11 cellular contexts compared by ENCODE assay signal in genomic region chr20:31700747-31701146, GRCh38. TPM values are rescaled to one million over a fixed set of nuclear protein-coding genes. Genes with fewer than 3 reads are reported as not detected.
A peak's percentile ranks its signal among the peaks of the same experiment; 100 is the strongest.
DNase-seq lines count a peak whose midpoint lies in the region; ATAC-seq, FAIRE-seq and TF ChIP-seq lines count a peak whose summit lies in the region.
"Had no signal": no experiment of that assay in that cellular context is flagged by ENCODE, and none has a peak within 500 bp of the region (broad histone marks: within the 10 kb centered on the region; RNA-seq: fewer than 3 reads in every experiment).

No MANE protein-coding gene starts in this region.

- peak overlapping the region; percentile 0; the same call in 1 of the 2 replicates for H3K9ac ChIP-seq in HepG2 (ENCODE audit: insufficient read depth, low read depth, low read length)
- H3K9ac ChIP-seq in neuronal stem cell (ENCODE audit: low read depth, low read length, poor library complexity), result no peak overlapping the region

- no peak overlapping the region for H3K4me3 ChIP-seq in HepG2 (replicated peaks in 1 of 3; ENCODE audit: insufficient read depth in 1 of 3, low read depth in 2 of 3, low read length in 3 of 3)
- H3K4me3 ChIP-seq in testis, result no peak overlapping the region
- no peak overlapping the region for H3K4me3 ChIP-seq in neuronal stem cell (ENCODE audit: low read length in 2 of 2)
- H3K4me3 ChIP-seq: colonic mucosa had no signal

- 95% methylated on average over 5 of the region's 5 CpGs for WGBS in HepG2 (ENCODE audit: low lambda C conversion rate)
- WGBS in testis, 2 donors, result 63 to 73% methylated on average over 5 of the region's 5 CpGs
- no CpG with 5 or more reads among the region's 5 CpGs for WGBS in neuronal stem cell (ENCODE audit: extremely low coverage in 2 of 2, insufficient read length in 2 of 2, insufficient replicate concordance in 1 of 2), 2 donors

- H3K4ac ChIP-seq in neuronal stem cell (ENCODE audit: low read length), result no peak overlapping the region

- peaks cover 74% of the 10 kb centered on the region for H3K36me3 Mint-ChIP-seq in activated CD4-positive, alpha-beta T cell treated with anti-CD3 and anti-CD28 coated beads for 36 hours (ENCODE audit: low read depth)
- peaks cover 72% of the 10 kb centered on the region for H3K36me3 Mint-ChIP-seq in activated naive CD8-positive, alpha-beta T cell treated with anti-CD3 and anti-CD28 coated beads, Interleukin-2, amount 50 U/mL, for 24 hours (ENCODE audit: low read depth)

- H2BK5ac ChIP-seq in neuronal stem cell (ENCODE audit: low read length), result no peak overlapping the region

- BruUV-seq in HepG2 (replicated peaks; lab: Mats Ljungman, UMichigan), result no TSS peak

- H2AFZ ChIP-seq in HepG2 (ENCODE audit: low read length) (no peak overlapping the region), neuronal stem cell (ENCODE audit: low read length) (no peak overlapping the region)

- H3K79me2 ChIP-seq in HepG2 (ENCODE audit: insufficient read depth, low read length), result peaks cover 89% of the 10 kb centered on the region

- H3K4me1 ChIP-seq in HepG2 (ENCODE audit: insufficient read depth, low read length) (peaks cover 100% of the 10 kb centered on the region), testis (peaks cover 30% of the 10 kb centered on the region), neuronal stem cell (ENCODE audit: control insufficient read depth in 2 of 2, insufficient read depth in 1 of 2, low read depth in 1 of 2, low read length in 2 of 2) (peaks cover 0 to 2% of the 10 kb centered on the region in 2 donors)

- TF ChIP-seq RAD21 in HepG2 (CRISPR knock-in tag; IDR thresholded peaks at IDR 0.05), result no peak

- TF ChIP-seq POLR2A in HepG2 (IDR thresholded peaks at IDR 0.05; ENCODE audit: insufficient read depth in 1 of 2, low read depth in 2 of 2, low read length in 2 of 2) (no peak), testis (IDR thresholded peaks at IDR 0.05) (no peak)

- no peak overlapping the region for H4K8ac ChIP-seq in neuronal stem cell (ENCODE audit: low read depth, low read length)

- H3K79me1 ChIP-seq in neuronal stem cell (ENCODE audit: low read depth, low read length), result no peaks in the 10 kb centered on the region

- H3K9me3 ChIP-seq in HepG2 (ENCODE audit: low read length) (no peaks in the 10 kb centered on the region), testis (no peaks in the 10 kb centered on the region), neuronal stem cell (replicated peaks in 1 of 2; ENCODE audit: control insufficient read depth in 2 of 2, insufficient read depth in 1 of 2, low read depth in 1 of 2, low read length in 2 of 2) (no peaks in the 10 kb centered on the region)
- H3K9me3 ChIP-seq: colonic mucosa had no signal

- H3K23ac ChIP-seq in neuronal stem cell (ENCODE audit: low read depth, low read length, poor library complexity), result no peak overlapping the region

- H3K4me2 ChIP-seq in HepG2 (ENCODE audit: low read depth, low read length) (no peak overlapping the region), neuronal stem cell (ENCODE audit: insufficient read depth, low read length, poor library complexity, severe bottlenecking) (no peak overlapping the region)

- DNase-seq in activated CD4-positive, alpha-beta T cell treated with anti-CD3 and anti-CD28 coated beads for 36 hours, result no peak
- no peak for DNase-seq in activated CD4-positive, alpha-beta T cell treated with anti-CD3 and anti-CD28 coated beads, Interleukin-2, amount 50 U/mL, for 4 hours
- DNase-seq in activated naive CD8-positive, alpha-beta T cell treated with anti-CD3 and anti-CD28 coated beads, Interleukin-2, amount 50 U/mL, for 24 hours, result no peak
- no peak for DNase-seq in HepG2 (ENCODE audit: low spot score)
- DNase-seq in testis, result peak; percentile 28
- DNase-seq in HPDE6-E6E7 (ENCODE audit: extremely low spot score), result no peak
- no peak for DNase-seq in neuronal stem cell (ENCODE audit: low spot score)
- DNase-seq in NOMO-1 treated with DMSO at 0.1 percent for 48 hours (lab: John Stamatoyannopoulos, UW; ENCODE audit: unreplicated experiment), result no peak
- DNase-seq: activated CD8-positive, alpha-beta memory T cell treated with anti-CD3 and anti-CD28 coated beads, Interleukin-2, amount 50 U/mL, for 48 hours; colonic mucosa; NCI-H524 treated with DMSO at 0.1 percent for 48 hours had no signal

- no peak overlapping the region for H4K91ac ChIP-seq in neuronal stem cell (ENCODE audit: low read depth, low read length, poor library complexity)

- H3K27ac Mint-ChIP-seq in activated CD4-positive, alpha-beta T cell treated with anti-CD3 and anti-CD28 coated beads for 36 hours, result peak overlapping the region; percentile 89
- H3K27ac Mint-ChIP-seq in activated naive CD8-positive, alpha-beta T cell treated with anti-CD3 and anti-CD28 coated beads, Interleukin-2, amount 50 U/mL, for 24 hours, result peak overlapping the region; percentile 70

- intact Hi-C loops in activated CD4-positive, alpha-beta T cell treated with anti-CD3 and anti-CD28 coated beads for 36 hours (cut with DNase I, micrococcal nuclease), result no loop called here
- intact Hi-C loops in HepG2 (cut with micrococcal nuclease; ENCODE audit: unreplicated experiment) (no loop called here), testis (cut with DNase I; ENCODE audit: low total_unique reads) (no loop called here)

- ATAC-seq in activated CD4-positive, alpha-beta T cell treated with anti-CD3 and anti-CD28 coated beads for 36 hours, result no peak
- no peak for ATAC-seq in activated naive CD8-positive, alpha-beta T cell treated with anti-CD3 and anti-CD28 coated beads, Interleukin-2, amount 50 U/mL, for 24 hours
- no peak for ATAC-seq in HepG2

- H2BK15ac ChIP-seq in neuronal stem cell (ENCODE audit: low read length), result no peak overlapping the region

- no peak for TF ChIP-seq EP300 in HepG2 (IDR thresholded peaks at IDR 0.05; ENCODE audit: low read depth in 2 of 2, low read length in 2 of 2)
- TF ChIP-seq EP300 in HepG2 (CRISPR knock-in tag; IDR thresholded peaks at IDR 0.05; ENCODE audit: borderline replicate concordance), result no peak

- CTCF ChIA-PET in activated CD4-positive, alpha-beta T cell treated with anti-CD3 and anti-CD28 coated beads for 36 hours (lab: Charles Lee), result interaction anchor here (0.7 to 3.0 kb wide), 9 partner anchors 10 to 88 kb away, joined by 3 to 14 read pairs (median 5); no protein-coding TSS in a partner anchor
- CTCF ChIA-PET in HepG2 (lab: Yijun Ruan, JAX; ENCODE audit: low intra/inter-chr PET ratio, low total read pairs), result no interaction called here

- no peak overlapping the region for H3K14ac ChIP-seq in neuronal stem cell (ENCODE audit: low read length)

- peaks cover 57% of the 10 kb centered on the region for H3K4me1 Mint-ChIP-seq in activated CD4-positive, alpha-beta T cell treated with anti-CD3 and anti-CD28 coated beads for 36 hours
- H3K4me1 Mint-ChIP-seq in activated naive CD8-positive, alpha-beta T cell treated with anti-CD3 and anti-CD28 coated beads, Interleukin-2, amount 50 U/mL, for 24 hours, result peaks cover 75% of the 10 kb centered on the region

- H3K4me3 Mint-ChIP-seq in activated CD4-positive, alpha-beta T cell treated with anti-CD3 and anti-CD28 coated beads for 36 hours, result no peak overlapping the region
- H3K4me3 Mint-ChIP-seq in activated naive CD8-positive, alpha-beta T cell treated with anti-CD3 and anti-CD28 coated beads, Interleukin-2, amount 50 U/mL, for 24 hours, result no peak overlapping the region

- H2BK12ac ChIP-seq in neuronal stem cell (ENCODE audit: low read length), result no peak overlapping the region

- POLR2A ChIA-PET in activated CD4-positive, alpha-beta T cell treated with anti-CD3 and anti-CD28 coated beads for 36 hours (lab: Charles Lee), result interaction anchor here (0.6 kb wide), 1 partner anchor 152 kb away, joined by 4 read pairs; no protein-coding TSS in a partner anchor
- POLR2A ChIA-PET in HepG2 (lab: Yijun Ruan, JAX), result interaction anchor here (0.8 to 33.2 kb wide), 7 partner anchors 14 to 128 kb away, joined by 3 to 2822 read pairs (median 32); partner anchors contain the start of gene BCL2L1

- no peak overlapping the region for H2AK5ac ChIP-seq in neuronal stem cell (ENCODE audit: low read depth, low read length)

- no peak overlapping the region for H3K18ac ChIP-seq in neuronal stem cell (ENCODE audit: low read length)

- peaks cover 24 to 48% of the 10 kb centered on the region in 2 experiments for H3K36me3 ChIP-seq in HepG2 (replicated peaks in 1 of 2; ENCODE audit: control insufficient read depth in 1 of 2, insufficient read depth in 2 of 2, low read length in 2 of 2)
- H3K36me3 ChIP-seq in testis (ENCODE audit: low read depth, missing control alignments), result no peaks in the 10 kb centered on the region
- H3K36me3 ChIP-seq in neuronal stem cell (replicated peaks in 1 of 2; ENCODE audit: control insufficient read depth in 2 of 2, insufficient read depth in 2 of 2, low read length in 2 of 2), result peaks cover 0 to 66% of the 10 kb centered on the region in 2 donors
- H3K36me3 ChIP-seq: colonic mucosa had no signal

- H3K27ac ChIP-seq in HepG2 (ENCODE audit: extremely low read length, insufficient read depth, low read length), result peak overlapping the region; percentile 83
- H3K27ac ChIP-seq in testis, result peak overlapping the region; percentile 82 to 84
- no peak overlapping the region for H3K27ac ChIP-seq in neuronal stem cell (replicated peaks; ENCODE audit: low read length)

- TF ChIP-seq CTCF in HepG2 (CRISPR knock-in tag; IDR thresholded peaks at IDR 0.05), result no peak
- no peak for TF ChIP-seq CTCF in testis (IDR thresholded peaks at IDR 0.05)

- H3K9me3 Mint-ChIP-seq in activated CD4-positive, alpha-beta T cell treated with anti-CD3 and anti-CD28 coated beads for 36 hours (ENCODE audit: low read depth), result no peaks in the 10 kb centered on the region
- H3K9me3 Mint-ChIP-seq in activated naive CD8-positive, alpha-beta T cell treated with anti-CD3 and anti-CD28 coated beads, Interleukin-2, amount 50 U/mL, for 24 hours, result no peaks in the 10 kb centered on the region

- FAIRE-seq in HepG2 (lab: Jason Lieb, UNC), result no peak

- no peaks in the 10 kb centered on the region for H4K20me1 ChIP-seq in HepG2 (ENCODE audit: insufficient read depth, low read length)

- in situ Hi-C loops in HepG2 (cut with HindIII; ENCODE audit: extremely low pct_ligation_motif_present, low pct_unique_long_range_greater_than_20kb), result no loop called here

- H3K27me3 ChIP-seq in HepG2 (ENCODE audit: control insufficient read depth in 1 of 2, insufficient read depth in 2 of 2, low read length in 2 of 2) (no peaks in the 10 kb centered on the region), testis (no peaks in the 10 kb centered on the region), neuronal stem cell (ENCODE audit: control insufficient read depth in 3 of 3, insufficient read depth in 3 of 3, low read depth in 1 of 3, low read length in 3 of 3) (no peaks in the 10 kb centered on the region)
- H3K27me3 ChIP-seq: colonic mucosa had no signal

- H2BK120ac ChIP-seq in neuronal stem cell (ENCODE audit: low read depth, low read length), result no peak overlapping the region

- no peaks in the 10 kb centered on the region for H3K27me3 Mint-ChIP-seq in activated CD4-positive, alpha-beta T cell treated with anti-CD3 and anti-CD28 coated beads for 36 hours
- H3K27me3 Mint-ChIP-seq in activated naive CD8-positive, alpha-beta T cell treated with anti-CD3 and anti-CD28 coated beads, Interleukin-2, amount 50 U/mL, for 24 hours, result no peaks in the 10 kb centered on the region

RNA-seq across cellular contexts. Expression of gene BCL2L1, which starts 21.9 kb away (rescaled TPM):
- 100 to 1,000 TPM; 107 to 121 TPM for total RNA-seq in activated CD4-positive, alpha-beta T cell treated with anti-CD3 and anti-CD28 coated beads for 36 hours
- total RNA-seq in HepG2 (2016; rRNA removed; fragmentation: Illumina TruSeq; extraction: Trizol), result 164 and 200 TPM in 2 replicates
- total RNA-seq in HepG2 (2016; cell fraction: cytosol; rRNA removed; fragmentation: Illumina TruSeq; extraction: Trizol; ENCODE audit: low read depth), result 60.9 and 61.0 TPM in 2 replicates
- 169 and 173 TPM in 2 replicates for total RNA-seq in HepG2 (2016; cell fraction: insoluble cytoplasmic fraction; rRNA removed; fragmentation: Illumina TruSeq; extraction: Trizol)
- total RNA-seq in HepG2 (2016; cell fraction: membrane; rRNA removed; fragmentation: Illumina TruSeq; extraction: Trizol), result 190 and 201 TPM in 2 replicates
- total RNA-seq in HepG2 (2016; cell fraction: nucleus; rRNA removed; fragmentation: Illumina TruSeq; extraction: Trizol), result 135 and 148 TPM in 2 replicates
- polyA plus RNA-seq in HepG2 (2011; rRNA removed), result 258 and 259 TPM in 2 replicates
- polyA plus RNA-seq in HepG2 (2011; cell fraction: cytosol; rRNA removed), result 215 and 224 TPM in 2 replicates
- 123 and 146 TPM in 2 replicates for polyA plus RNA-seq in HepG2 (2011; cell fraction: nucleus; rRNA removed)
- 184 and 192 TPM in 2 replicates for polyA plus RNA-seq in HepG2 (2012)
- 77.5 and 91.4 TPM in 2 replicates for polyA plus RNA-seq in HepG2 (2016; cell fraction: cytosol; fragmentation: Illumina TruSeq; extraction: Trizol; ENCODE audit: low read depth)
- polyA plus RNA-seq in HepG2 (2016; cell fraction: insoluble cytoplasmic fraction; fragmentation: Illumina TruSeq; extraction: Trizol; ENCODE audit: low read depth), result 214 and 252 TPM in 2 replicates
- polyA plus RNA-seq in HepG2 (2016; cell fraction: membrane; fragmentation: Illumina TruSeq; extraction: Trizol; ENCODE audit: low read depth), result 208 and 211 TPM in 2 replicates
- 168 and 174 TPM in 2 replicates for polyA plus RNA-seq in HepG2 (2016; cell fraction: nucleus; fragmentation: Illumina TruSeq; extraction: Trizol; ENCODE audit: insufficient read depth, low read depth)
- polyA minus RNA-seq in HepG2 (2011; rRNA and poly(A)+ RNA removed; ENCODE audit: low replicate concordance), result 34.8 and 259 TPM in 2 replicates
- 124 TPM in 2 replicates for polyA minus RNA-seq in HepG2 (2011; cell fraction: cytosol; rRNA and poly(A)+ RNA removed)
- 215 and 221 TPM in 2 replicates for polyA minus RNA-seq in HepG2 (2011; cell fraction: nucleus; rRNA and poly(A)+ RNA removed)
- total RNA-seq in testis, result 10 to 100 TPM; 83.0 to 84.7 TPM
- 122 TPM for polyA plus RNA-seq in testis (ENCODE audit: insufficient read depth, low read depth, low replicate concordance)
- polyA plus RNA-seq in neuronal stem cell (2013, experiment 1 of 2), result 37.9 TPM
- polyA plus RNA-seq in neuronal stem cell (2013, experiment 2 of 2), result 38.2 TPM

RNA-seq across cellular contexts. Expression of gene TPX2, which starts 38.3 kb away (rescaled TPM):
- total RNA-seq in activated CD4-positive, alpha-beta T cell treated with anti-CD3 and anti-CD28 coated beads for 36 hours, result 100 to 1,000 TPM; 137 to 179 TPM
- total RNA-seq in HepG2 (2016; rRNA removed; fragmentation: Illumina TruSeq; extraction: Trizol) (124 and 190 TPM in 2 replicates), testis (10 to 100 TPM; 39.7 to 52.5 TPM)
- 19.7 and 21.4 TPM in 2 replicates for total RNA-seq in HepG2 (2016; cell fraction: cytosol; rRNA removed; fragmentation: Illumina TruSeq; extraction: Trizol; ENCODE audit: low read depth)
- 123 and 174 TPM in 2 replicates for total RNA-seq in HepG2 (2016; cell fraction: insoluble cytoplasmic fraction; rRNA removed; fragmentation: Illumina TruSeq; extraction: Trizol)
- total RNA-seq in HepG2 (2016; cell fraction: membrane; rRNA removed; fragmentation: Illumina TruSeq; extraction: Trizol), result 59.2 and 59.7 TPM in 2 replicates
- 91.9 and 95.0 TPM in 2 replicates for total RNA-seq in HepG2 (2016; cell fraction: nucleus; rRNA removed; fragmentation: Illumina TruSeq; extraction: Trizol)
- polyA plus RNA-seq in HepG2 (2011; rRNA removed) (20.0 and 34.3 TPM in 2 replicates), testis (ENCODE audit: insufficient read depth, low read depth, low replicate concordance) (74.6 TPM)
- polyA plus RNA-seq in HepG2 (2011; cell fraction: cytosol; rRNA removed), result 21.1 and 21.9 TPM in 2 replicates
- 16.5 and 21.6 TPM in 2 replicates for polyA plus RNA-seq in HepG2 (2011; cell fraction: nucleus; rRNA removed)
- 28.3 and 61.6 TPM in 2 replicates for polyA plus RNA-seq in HepG2 (2012)
- 8.4 and 9.3 TPM in 2 replicates for polyA plus RNA-seq in HepG2 (2016; cell fraction: cytosol; fragmentation: Illumina TruSeq; extraction: Trizol; ENCODE audit: low read depth)
- 186 and 207 TPM in 2 replicates for polyA plus RNA-seq in HepG2 (2016; cell fraction: insoluble cytoplasmic fraction; fragmentation: Illumina TruSeq; extraction: Trizol; ENCODE audit: low read depth)
- 30.8 and 32.2 TPM in 2 replicates for polyA plus RNA-seq in HepG2 (2016; cell fraction: membrane; fragmentation: Illumina TruSeq; extraction: Trizol; ENCODE audit: low read depth)
- polyA plus RNA-seq in HepG2 (2016; cell fraction: nucleus; fragmentation: Illumina TruSeq; extraction: Trizol; ENCODE audit: insufficient read depth, low read depth), result 122 and 124 TPM in 2 replicates
- 23.1 and 74.5 TPM in 2 replicates for polyA minus RNA-seq in HepG2 (2011; rRNA and poly(A)+ RNA removed; ENCODE audit: low replicate concordance)
- polyA minus RNA-seq in HepG2 (2011; cell fraction: cytosol; rRNA and poly(A)+ RNA removed), result 31.8 and 39.1 TPM in 2 replicates
- 42.3 and 53.4 TPM in 2 replicates for polyA minus RNA-seq in HepG2 (2011; cell fraction: nucleus; rRNA and poly(A)+ RNA removed)
- 174 TPM for polyA plus RNA-seq in neuronal stem cell (2013, experiment 1 of 2)
- 172 TPM for polyA plus RNA-seq in neuronal stem cell (2013, experiment 2 of 2)
